In the genomic region with DNA sequence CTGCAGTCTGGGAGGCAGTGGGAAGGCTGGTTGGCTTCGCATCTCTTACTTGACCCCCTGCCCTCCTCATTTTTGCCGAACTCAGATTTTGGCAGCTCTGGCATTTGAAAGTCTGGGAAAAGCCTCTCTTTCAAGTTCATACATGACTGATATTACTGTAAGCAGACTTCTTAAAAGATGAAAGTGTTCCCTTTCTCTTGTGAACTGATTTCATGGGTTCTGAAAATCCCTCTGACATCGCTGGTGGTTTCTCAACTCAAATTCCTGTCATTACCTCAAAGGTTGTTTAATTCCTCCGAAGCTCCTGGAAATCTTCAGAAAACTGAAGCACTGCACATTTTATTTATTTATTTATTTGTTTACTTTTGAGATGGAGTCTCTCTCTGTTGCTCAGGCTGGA, we compare ENCODE assay signal across 19 cellular contexts.
"Had no signal": no experiment of that assay in that cellular context is flagged by ENCODE, and none has a peak within 500 bp of the region (broad histone marks: within the 10 kb centered on the region; RNA-seq: fewer than 3 reads in every experiment).

No MANE protein-coding gene starts in this region.

- H3K4me1 ChIP-seq: parathyroid adenoma, prostate gland, stomach had no signal

- H3K4me3 Mint-ChIP-seq: dendritic cell treated with granulocyte-macrophage colony-stimulating factor and Interleukin-4, amounts not matched to agents 40 ng/mL and 50 ng/mL, for 4 days; effector memory CD8-positive, alpha-beta T cell; mesothelial cell of epicardium; nephron had no signal

- H3K27me3 Mint-ChIP-seq: dendritic cell treated with granulocyte-macrophage colony-stimulating factor and Interleukin-4, amounts not matched to agents 40 ng/mL and 50 ng/mL, for 4 days; effector memory CD8-positive, alpha-beta T cell had no signal

- H3K4me3 ChIP-seq: esophagus squamous epithelium, prostate gland, stomach, thoracic aorta, transverse colon had no signal

- H3K9me3 Mint-ChIP-seq: nephron had no signal

- ATAC-seq: effector memory CD8-positive, alpha-beta T cell; left lobe of liver; sciatic nerve had no signal

- H3K27ac Mint-ChIP-seq: dendritic cell treated with granulocyte-macrophage colony-stimulating factor and Interleukin-4, amounts not matched to agents 40 ng/mL and 50 ng/mL, for 4 days; effector memory CD8-positive, alpha-beta T cell; mesothelial cell of epicardium; nephron had no signal

- H3K9me3 ChIP-seq: esophagus squamous epithelium, prostate gland, stomach, thoracic aorta, transverse colon had no signal

- H3K36me3 Mint-ChIP-seq: mesothelial cell of epicardium had no signal

- H3K27ac ChIP-seq: esophagus squamous epithelium, parathyroid adenoma, prostate gland, stomach, thoracic aorta, transverse colon had no signal

- DNase-seq: cerebellar nuclear complex; effector memory CD8-positive, alpha-beta T cell; esophagus squamous epithelium; foreskin melanocyte; head of caudate nucleus; hippocampal formation; stimulated activated CD4-positive, alpha-beta T cell treated with anti-CD3 and anti-CD28 coated beads, Interleukin-12 subunit alpha, Interleukin-12 subunit beta, amount 100 ng/mL, for 4 hours; stimulated activated naive CD4-positive, alpha-beta T cell; stomach; substantia nigra; transverse colon had no signal

- H3K27me3 ChIP-seq: esophagus squamous epithelium, stomach, transverse colon had no signal

- H3K36me3 ChIP-seq: esophagus squamous epithelium, prostate gland, stomach, thoracic aorta, transverse colon had no signal
